In genomic region chr7:75611557-75612178, GRCh38 we compare ENCODE assay signal across 1 cellular context.
TF ChIP-seq lines count a peak whose summit lies in the region.

No MANE protein-coding gene starts in this region.

TF ChIP-seq in HepG2, 621 proteins besides CTCF, POLR2A, EP300 and RAD21 (continued from another document and continues in another):
- no peak for TF ChIP-seq ZNF510 (CRISPR knock-in tag; IDR thresholded peaks at IDR 0.05; ENCODE audit: low read depth)
- peak; percentile 63 for TF ChIP-seq SALL1 (CRISPR knock-in tag; IDR thresholded peaks at IDR 0.05)
- TF ChIP-seq ZNF615 (CRISPR knock-in tag; IDR thresholded peaks at IDR 0.05; ENCODE audit: borderline replicate concordance): no peak
- TF ChIP-seq IRF2 (CRISPR knock-in tag; IDR thresholded peaks at IDR 0.05): peak; percentile 65
- peak; percentile 51; the same call in 1 of the 2 replicates for TF ChIP-seq HDAC2 (CRISPR knock-in tag; IDR thresholded peaks at IDR 0.05)
- TF ChIP-seq SUZ12 (IDR thresholded peaks at IDR 0.05; ENCODE audit: low read depth, low read length): no peak
- TF ChIP-seq GRHL1 (CRISPR knock-in tag; conservative IDR thresholded peaks at IDR 0.05): no peak
- TF ChIP-seq TFDP2 (CRISPR knock-in tag; IDR thresholded peaks at IDR 0.05): peak; percentile 53
- TF ChIP-seq ZNF709 (CRISPR knock-in tag; IDR thresholded peaks at IDR 0.05): no peak
- peak; percentile 75; the same call in 1 of the 2 replicates for TF ChIP-seq ZNF691 (CRISPR knock-in tag; IDR thresholded peaks at IDR 0.05; ENCODE audit: borderline replicate concordance, low read depth)
- TF ChIP-seq ZNF234 (CRISPR knock-in tag; conservative IDR thresholded peaks at IDR 0.05): no peak
- TF ChIP-seq TOPORS (CRISPR knock-in tag; IDR thresholded peaks at IDR 0.05): 0 out of 2 replicates have a peak, but pooled peaks have one; percentile 39
- TF ChIP-seq MAFG (CRISPR knock-in tag; IDR thresholded peaks at IDR 0.05): no peak
- TF ChIP-seq ZNF549 (CRISPR knock-in tag; IDR thresholded peaks at IDR 0.05): no peak
- peak; percentile 72; the same call in 1 of the 2 replicates for TF ChIP-seq SRY (CRISPR knock-in tag; IDR thresholded peaks at IDR 0.05)
- TF ChIP-seq ZNF20 (CRISPR knock-in tag; IDR thresholded peaks at IDR 0.05): no peak
- no peak for TF ChIP-seq NCOA5 (CRISPR knock-in tag; IDR thresholded peaks at IDR 0.05)
- TF ChIP-seq NFE2L1 (CRISPR knock-in tag; IDR thresholded peaks at IDR 0.05; ENCODE audit: borderline replicate concordance): no peak
- peak; percentile 24; the same call in 1 of the 2 replicates for TF ChIP-seq TBX2 (CRISPR knock-in tag; IDR thresholded peaks at IDR 0.05; ENCODE audit: borderline replicate concordance)
- TF ChIP-seq ZNF766 (CRISPR knock-in tag; IDR thresholded peaks at IDR 0.05; ENCODE audit: borderline replicate concordance): no peak
- TF ChIP-seq ZFP62 (CRISPR knock-in tag; IDR thresholded peaks at IDR 0.05): no peak
- TF ChIP-seq ZNF784 (CRISPR knock-in tag; IDR thresholded peaks at IDR 0.05; ENCODE audit: borderline replicate concordance): no peak
- no peak for TF ChIP-seq ZKSCAN1 (IDR thresholded peaks at IDR 0.05; ENCODE audit: low read length)
- no peak for TF ChIP-seq DBP (CRISPR knock-in tag; IDR thresholded peaks at IDR 0.05; ENCODE audit: not compliant biosample characterization)
- TF ChIP-seq ETV6 (CRISPR knock-in tag; conservative IDR thresholded peaks at IDR 0.05): no peak
- TF ChIP-seq GATA4 (IDR thresholded peaks at IDR 0.05; ENCODE audit: borderline replicate concordance, low read depth): no peak
- TF ChIP-seq PBX3 (CRISPR knock-in tag; IDR thresholded peaks at IDR 0.05; ENCODE audit: borderline replicate concordance): no peak
- no peak for TF ChIP-seq ZNF260 (CRISPR knock-in tag; IDR thresholded peaks at IDR 0.05; ENCODE audit: borderline replicate concordance, low read depth)
- TF ChIP-seq HBP1 (CRISPR knock-in tag; IDR thresholded peaks at IDR 0.05; ENCODE audit: low read depth): 0 out of 2 replicates have a peak, but pooled peaks have one; percentile 50
- 0 out of 2 replicates have a peak, but pooled peaks have one; percentile 53 for TF ChIP-seq KMT2B (CRISPR knock-in tag; IDR thresholded peaks at IDR 0.05)
- no peak for TF ChIP-seq ZNF44 (CRISPR knock-in tag; IDR thresholded peaks at IDR 0.05)
- no peak for TF ChIP-seq ZNF577 (CRISPR knock-in tag; IDR thresholded peaks at IDR 0.05; ENCODE audit: borderline replicate concordance, low read depth)
- TF ChIP-seq GATAD1 (CRISPR knock-in tag; IDR thresholded peaks at IDR 0.05): peak; percentile 75
- TF ChIP-seq THRA (CRISPR knock-in tag; IDR thresholded peaks at IDR 0.05; ENCODE audit: borderline replicate concordance): peak; percentile 33; the same call in 1 of the 2 replicates
- no peak for TF ChIP-seq SOX6 (IDR thresholded peaks at IDR 0.05)
- peak; percentile 49; the same call in 1 of the 2 replicates for TF ChIP-seq SOX6 (CRISPR knock-in tag; IDR thresholded peaks at IDR 0.05)
- TF ChIP-seq SRSF4 (IDR thresholded peaks at IDR 0.05; ENCODE audit: low read depth, low read length, poor library complexity, severe bottlenecking): no peak
- TF ChIP-seq MXD4 (CRISPR knock-in tag; IDR thresholded peaks at IDR 0.05): no peak
- no peak for TF ChIP-seq ZNF432 (CRISPR knock-in tag; IDR thresholded peaks at IDR 0.05; ENCODE audit: borderline replicate concordance)
- TF ChIP-seq ZNF605 (CRISPR knock-in tag; IDR thresholded peaks at IDR 0.05): no peak
- no peak; the same call in 1 of the 2 replicates for TF ChIP-seq NR0B2 (CRISPR knock-in tag; IDR thresholded peaks at IDR 0.05)
- TF ChIP-seq JUND (CRISPR knock-in tag; IDR thresholded peaks at IDR 0.05): no peak
- TF ChIP-seq TMF1 (CRISPR knock-in tag; IDR thresholded peaks at IDR 0.05; ENCODE audit: low read depth): no peak
- no peak for TF ChIP-seq CREB1 (IDR thresholded peaks at IDR 0.05)
- TF ChIP-seq CREB1 (CRISPR knock-in tag; IDR thresholded peaks at IDR 0.05): peak; percentile 61
- TF ChIP-seq ZNF512 (CRISPR knock-in tag; IDR thresholded peaks at IDR 0.05): no peak
- TF ChIP-seq KDM1A (CRISPR knock-in tag; IDR thresholded peaks at IDR 0.05): no peak
- peak; percentile 71; the same call in 1 of the 2 replicates for TF ChIP-seq THAP9 (CRISPR knock-in tag; IDR thresholded peaks at IDR 0.05; ENCODE audit: borderline replicate concordance)
- no peak for TF ChIP-seq REXO4 (CRISPR knock-in tag; IDR thresholded peaks at IDR 0.05; ENCODE audit: borderline replicate concordance)
- TF ChIP-seq HOMEZ (CRISPR knock-in tag; IDR thresholded peaks at IDR 0.05; ENCODE audit: low read depth): peak; percentile 67; the same call in 1 of the 2 replicates
- no peak for TF ChIP-seq SMAD9 (CRISPR knock-in tag; IDR thresholded peaks at IDR 0.05)
- no peak for TF ChIP-seq RBM22 (optimal IDR thresholded peaks at IDR 0.05; ENCODE audit: low read length)
